32 cellular contexts compared by ENCODE assay signal in genomic region chr12:63880742-63881141, GRCh38.
"Had no signal": no experiment of that assay in that cellular context is flagged by ENCODE, and none has a peak within 500 bp of the region (broad histone marks: within the 10 kb centered on the region; RNA-seq: fewer than 3 reads in every experiment).

No MANE protein-coding gene starts in this region.

- H3K4me3 ChIP-seq: esophagus muscularis mucosa, gastroesophageal sphincter, heart right ventricle had no signal

- H3K9me3 ChIP-seq: esophagus muscularis mucosa, gastroesophageal sphincter, heart right ventricle had no signal

- H3K4me1 ChIP-seq: gastroesophageal sphincter had no signal

- H3K36me3 ChIP-seq: esophagus muscularis mucosa, gastroesophageal sphincter, heart right ventricle, WERI-Rb-1 had no signal

- H3K27me3 ChIP-seq: brain microvascular endothelial cell, esophagus muscularis mucosa, gastroesophageal sphincter, heart right ventricle had no signal

- H3K27me3 Mint-ChIP-seq: activated B cell treated with CpG ODN at 0.5 μM for 24 hours; activated naive CD8-positive, alpha-beta T cell; activated T-helper 17 cell treated with anti-CD3 and anti-CD28 coated beads, Interleukin-2, amount 50 U/mL, for 72 hours; T-helper 17 cell had no signal

- H3K36me3 Mint-ChIP-seq: activated naive CD8-positive, alpha-beta T cell had no signal

- H3K4me3 Mint-ChIP-seq: activated B cell treated with CpG ODN at 0.5 μM for 24 hours; activated CD8-positive, alpha-beta T cell treated with anti-CD3 and anti-CD28 coated beads for 36 hours; activated naive CD8-positive, alpha-beta T cell; activated T-cell treated with anti-CD3 and anti-CD28 coated beads, Interleukin-2, amount 50 U/mL, for 4 hours; activated T-helper 17 cell treated with anti-CD3 and anti-CD28 coated beads, Interleukin-2, amount 50 U/mL, for 72 hours; effector memory CD8-positive, alpha-beta T cell; T-helper 17 cell; T-helper 2 cell treated with Interferon-gamma antibody and Interleukin-4, amounts not matched to agents 5 μg/mL and 100 μg/mL, for 36 hours had no signal

- ATAC-seq: activated CD4-positive, CD25-positive, alpha-beta regulatory T cell treated with anti-CD3 and anti-CD28 coated beads, Interleukin-2, amount 50 U/mL, for 24 hours; activated CD8-positive, alpha-beta T cell treated with anti-CD3 and anti-CD28 coated beads for 36 hours; activated T-cell treated with anti-CD3 and anti-CD28 coated beads, Interleukin-2, amount 50 U/mL, for 4 hours; activated T-helper 17 cell treated with anti-CD3 and anti-CD28 coated beads, Interleukin-2, amount 50 U/mL, for 72 hours; effector memory CD8-positive, alpha-beta T cell; gastroesophageal sphincter; T-helper 17 cell had no signal

- H3K4me1 Mint-ChIP-seq: activated B cell treated with CpG ODN at 0.5 μM for 24 hours; activated T-helper 17 cell treated with anti-CD3 and anti-CD28 coated beads, Interleukin-2, amount 50 U/mL, for 72 hours; T-helper 17 cell had no signal

- H3K27ac ChIP-seq: brain microvascular endothelial cell, esophagus muscularis mucosa, gastroesophageal sphincter, heart right ventricle, WERI-Rb-1 had no signal

- H3K9me3 Mint-ChIP-seq: activated B cell treated with CpG ODN at 0.5 μM for 24 hours; activated CD8-positive, alpha-beta T cell treated with anti-CD3 and anti-CD28 coated beads for 36 hours; activated T-cell treated with anti-CD3 and anti-CD28 coated beads, Interleukin-2, amount 50 U/mL, for 4 hours; activated T-helper 17 cell treated with anti-CD3 and anti-CD28 coated beads, Interleukin-2, amount 50 U/mL, for 72 hours; effector memory CD8-positive, alpha-beta T cell; T-helper 2 cell treated with Interferon-gamma antibody and Interleukin-4, amounts not matched to agents 5 μg/mL and 100 μg/mL, for 36 hours had no signal

- H3K27ac Mint-ChIP-seq: activated B cell treated with CpG ODN at 0.5 μM for 24 hours; activated CD8-positive, alpha-beta T cell treated with anti-CD3 and anti-CD28 coated beads for 36 hours; activated naive CD8-positive, alpha-beta T cell; activated T-helper 17 cell treated with anti-CD3 and anti-CD28 coated beads, Interleukin-2, amount 50 U/mL, for 72 hours; effector memory CD8-positive, alpha-beta T cell; T-helper 17 cell; T-helper 2 cell treated with Interferon-gamma antibody and Interleukin-4, amounts not matched to agents 5 μg/mL and 100 μg/mL, for 36 hours had no signal

- DNase-seq: activated B cell treated with CpG ODN at 0.5 μM for 24 hours; activated CD4-positive, alpha-beta T cell treated with anti-CD3 and anti-CD28 coated beads for 48 hours; activated CD4-positive, alpha-beta T cell treated with anti-CD3 and anti-CD28 coated beads, Interleukin-2, amount 50 U/mL, for 1 hour; activated CD4-positive, alpha-beta T cell treated with anti-CD3 and anti-CD28 coated beads, Interleukin-2, amount 50 U/mL, for 48 hours; activated CD8-positive, alpha-beta memory T cell treated with anti-CD3 and anti-CD28 coated beads for 24 hours; activated CD8-positive, alpha-beta T cell treated with anti-CD3 and anti-CD28 coated beads for 36 hours; activated effector memory CD4-positive, alpha-beta T cell treated with Interleukin-2 at 50 U/mL for 16 hours; activated gamma-delta T cell treated with Interleukin-2 at 50 U/mL for 16 hours; activated naive CD4-positive, alpha-beta T cell treated with anti-CD3 and anti-CD28 coated beads, Interleukin-2, amount 50 U/mL, for 16 hours; activated naive CD4-positive, alpha-beta T cell treated with Interleukin-2 at 50 U/mL for 16 hours; activated T-cell treated with anti-CD3 and anti-CD28 coated beads, Interleukin-2, amount 50 U/mL, for 4 hours; amniotic stem cell; anterior cingulate cortex; brain microvascular endothelial cell; caudate nucleus; cortex of kidney; dermis blood vessel endothelial cell; effector CD4-positive, alpha-beta T cell; effector memory CD8-positive, alpha-beta T cell; erythroblast; foreskin melanocyte; heart right ventricle; T-helper 1 cell; T-helper 17 cell; T1000; WERI-Rb-1 had no signal
